ENCODE assay signal across 15 cellular contexts in the genomic region with DNA sequence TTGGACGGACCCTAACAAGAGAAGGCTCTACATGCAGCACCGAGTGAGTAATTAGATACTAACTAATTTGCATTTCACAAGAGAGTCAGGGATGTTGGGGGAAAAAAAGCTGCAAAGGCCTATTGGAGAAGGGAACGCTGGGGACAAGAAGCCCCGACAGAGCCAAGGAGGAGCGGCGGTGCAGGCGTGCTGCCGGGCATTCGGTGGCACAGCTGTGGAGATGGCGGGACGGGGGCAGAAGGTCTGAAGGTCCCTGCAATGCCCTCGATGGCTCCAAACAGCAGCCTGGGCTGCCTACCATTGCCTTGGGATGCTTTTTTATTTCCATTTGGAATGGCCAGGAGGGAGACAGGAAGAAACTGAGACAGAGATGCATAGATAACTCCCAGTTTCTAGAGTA.
A peak's percentile ranks its signal among the peaks of the same experiment; 100 is the strongest.
DNase-seq lines count a peak whose midpoint lies in the region; ATAC-seq and TF ChIP-seq lines count a peak whose summit lies in the region.
"Had no signal": no experiment of that assay in that cellular context is flagged by ENCODE, and none has a peak within 500 bp of the region (broad histone marks: within the 10 kb centered on the region; RNA-seq: fewer than 3 reads in every experiment).

No MANE protein-coding gene starts in this region.

- no peak for TF ChIP-seq CTCF in endothelial cell (IDR thresholded peaks at IDR 0.05; ENCODE audit: unreplicated experiment)
- TF ChIP-seq CTCF in smooth muscle cell (IDR thresholded peaks at IDR 0.05; ENCODE audit: borderline replicate concordance, insufficient read depth, poor library complexity, severe bottlenecking): no peak

- no peak overlapping the region for H3K27ac ChIP-seq in trophoblast cell (ENCODE audit: low read depth, low read length)
- H3K27ac ChIP-seq in smooth muscle cell (ENCODE audit: low read depth): no peak overlapping the region
- H3K27ac ChIP-seq: 22Rv1, A549, C4-2B, HL-60 had no signal

- peaks cover 12% of the 10 kb centered on the region for H3K79me1 ChIP-seq in trophoblast cell (ENCODE audit: low read length)

- no CpG with 5 or more reads among the region's 12 CpGs for WGBS in trophoblast cell (ENCODE audit: extremely low coverage, insufficient coverage, insufficient read length)
- 86% methylated on average over 12 of the region's 12 CpGs for WGBS in smooth muscle cell (ENCODE audit: low lambda C conversion rate)

- no peak overlapping the region for H2BK120ac ChIP-seq in trophoblast cell (ENCODE audit: insufficient read depth, low read length, poor library complexity)

- H2BK5ac ChIP-seq in trophoblast cell (ENCODE audit: low read depth, low read length, poor library complexity): no peak overlapping the region

- H3K4me3 Mint-ChIP-seq in activated naive CD4-positive, alpha-beta T cell treated with anti-CD3 and anti-CD28 coated beads, Interleukin-2, amount 50 U/mL, for 24 hours: no peak overlapping the region
- peak overlapping the region; percentile 16 for H3K4me3 Mint-ChIP-seq in endothelial cell (ENCODE audit: unreplicated experiment)
- H3K4me3 Mint-ChIP-seq: CD4-positive, alpha-beta T cell had no signal

- H3K4me3 ChIP-seq in trophoblast cell (ENCODE audit: low read depth, low read length): no peak overlapping the region
- no peak overlapping the region for H3K4me3 ChIP-seq in smooth muscle cell
- H3K4me3 ChIP-seq: A549 had no signal

- no peaks in the 10 kb centered on the region for H3K79me2 ChIP-seq in trophoblast cell (ENCODE audit: control insufficient read depth, insufficient read depth, low read length, poor library complexity)
- no peaks in the 10 kb centered on the region for H3K79me2 ChIP-seq in smooth muscle cell (ENCODE audit: low read depth)

- no peaks in the 10 kb centered on the region for H3K4me1 Mint-ChIP-seq in activated naive CD4-positive, alpha-beta T cell treated with anti-CD3 and anti-CD28 coated beads, Interleukin-2, amount 50 U/mL, for 24 hours
- H3K4me1 Mint-ChIP-seq in endothelial cell (ENCODE audit: unreplicated experiment): peaks cover 16% of the 10 kb centered on the region

- peaks cover 7% of the 10 kb centered on the region for H3F3A ChIP-seq in smooth muscle cell (ENCODE audit: low read depth)

- no peak overlapping the region for H2AK5ac ChIP-seq in trophoblast cell (ENCODE audit: low read length)

- H3K18ac ChIP-seq in trophoblast cell (ENCODE audit: low read length): no peak overlapping the region

- no peaks in the 10 kb centered on the region for H4K20me1 ChIP-seq in smooth muscle cell (ENCODE audit: low read depth)

- DNase-seq in activated naive CD4-positive, alpha-beta T cell treated with anti-CD3 and anti-CD28 coated beads, Interleukin-2, amount 50 U/mL, for 72 hours (ENCODE audit: low spot score in 2 of 2): no peak
- DNase-seq in NCI-H526 (lab: John Stamatoyannopoulos, UW) (peak; percentile 32 to 68), endothelial cell (ENCODE audit: low spot score) (no peak), trophoblast cell (no peak), smooth muscle cell (lab: John Stamatoyannopoulos, UW; ENCODE audit: unreplicated experiment) (no peak)
- DNase-seq: AML-193; Caco-2; CD4-positive, alpha-beta T cell; HCEC 1CT had no signal

- H3K27me3 Mint-ChIP-seq in activated naive CD4-positive, alpha-beta T cell treated with anti-CD3 and anti-CD28 coated beads, Interleukin-2, amount 50 U/mL, for 24 hours: no peaks in the 10 kb centered on the region
- peaks cover 13% of the 10 kb centered on the region for H3K27me3 Mint-ChIP-seq in endothelial cell (ENCODE audit: unreplicated experiment)
- H3K27me3 Mint-ChIP-seq: CD4-positive, alpha-beta T cell had no signal

- no peak overlapping the region for H2BK12ac ChIP-seq in trophoblast cell (ENCODE audit: low read length)

- no peaks in the 10 kb centered on the region for H3K9me3 Mint-ChIP-seq in activated naive CD4-positive, alpha-beta T cell treated with anti-CD3 and anti-CD28 coated beads, Interleukin-2, amount 50 U/mL, for 24 hours
- H3K9me3 Mint-ChIP-seq in activated naive CD4-positive, alpha-beta T cell treated with anti-CD3 and anti-CD28 coated beads, Interleukin-2, amount 50 U/mL, for 72 hours: peaks cover 4 to 6% of the 10 kb centered on the region in 2 donors
- no peaks in the 10 kb centered on the region for H3K9me3 Mint-ChIP-seq in endothelial cell (ENCODE audit: unreplicated experiment)
- H3K9me3 Mint-ChIP-seq: CD4-positive, alpha-beta T cell had no signal

- no peaks in the 10 kb centered on the region for H3K27me3 ChIP-seq in trophoblast cell (ENCODE audit: insufficient read depth, low read length)
- no peaks in the 10 kb centered on the region for H3K27me3 ChIP-seq in smooth muscle cell (ENCODE audit: low read depth)

- H2AFZ ChIP-seq in trophoblast cell (ENCODE audit: insufficient read depth, low read length, poor library complexity) (no peak overlapping the region), smooth muscle cell (ENCODE audit: low read depth) (no peak overlapping the region)

- H3K14ac ChIP-seq in trophoblast cell (ENCODE audit: low read length): no peak overlapping the region

- H3K36me3 Mint-ChIP-seq in activated naive CD4-positive, alpha-beta T cell treated with anti-CD3 and anti-CD28 coated beads, Interleukin-2, amount 50 U/mL, for 24 hours: peaks cover 2% of the 10 kb centered on the region
- peaks cover 0 to 5% of the 10 kb centered on the region in 2 donors for H3K36me3 Mint-ChIP-seq in activated naive CD4-positive, alpha-beta T cell treated with anti-CD3 and anti-CD28 coated beads, Interleukin-2, amount 50 U/mL, for 72 hours
- peaks cover 4% of the 10 kb centered on the region for H3K36me3 Mint-ChIP-seq in endothelial cell (ENCODE audit: low read depth, unreplicated experiment)

- no peak overlapping the region for H4K12ac ChIP-seq in trophoblast cell (ENCODE audit: low read depth, low read length)

- H3K9me3 ChIP-seq in trophoblast cell (ENCODE audit: insufficient read depth, low read depth, low read length): peaks cover 4% of the 10 kb centered on the region
- H3K9me3 ChIP-seq in smooth muscle cell (replicated peaks; ENCODE audit: low read depth): no peaks in the 10 kb centered on the region

- H3K9ac ChIP-seq in trophoblast cell (ENCODE audit: low read length): no peak overlapping the region
- H3K9ac ChIP-seq in smooth muscle cell (ENCODE audit: low read depth): no peak overlapping the region

- no peak overlapping the region for H3K4ac ChIP-seq in trophoblast cell (ENCODE audit: low read depth, low read length)

- H3K23ac ChIP-seq in trophoblast cell (ENCODE audit: low read length): no peak overlapping the region

- peak overlapping the region; percentile 63 for H3K27ac Mint-ChIP-seq in activated naive CD4-positive, alpha-beta T cell treated with anti-CD3 and anti-CD28 coated beads, Interleukin-2, amount 50 U/mL, for 24 hours
- H3K27ac Mint-ChIP-seq in activated naive CD4-positive, alpha-beta T cell treated with anti-CD3 and anti-CD28 coated beads, Interleukin-2, amount 50 U/mL, for 72 hours: peak overlapping the region in 1 of 2 donors; percentile 7
- H3K27ac Mint-ChIP-seq in endothelial cell (ENCODE audit: unreplicated experiment): no peak overlapping the region
- H3K27ac Mint-ChIP-seq: CD4-positive, alpha-beta T cell had no signal

- H3K36me3 ChIP-seq in trophoblast cell (ENCODE audit: control insufficient read depth in 1 of 2, insufficient read depth in 2 of 2, low read length in 2 of 2) (no peaks in the 10 kb centered on the region), smooth muscle cell (ENCODE audit: low read depth) (no peaks in the 10 kb centered on the region)

- H4K8ac ChIP-seq in trophoblast cell (ENCODE audit: low read depth, low read length): no peak overlapping the region

- no peak for ATAC-seq in activated naive CD4-positive, alpha-beta T cell treated with anti-CD3 and anti-CD28 coated beads, Interleukin-2, amount 50 U/mL, for 72 hours
- no peak for ATAC-seq in GM18873 (IDR thresholded peaks at IDR 0.05; ENCODE audit: low FRiP score, unreplicated experiment)
- ATAC-seq: A549 had no signal

- no peak overlapping the region for H3K4me2 ChIP-seq in trophoblast cell (ENCODE audit: low read length)
- H3K4me2 ChIP-seq in smooth muscle cell: no peak overlapping the region
- H3K4me2 ChIP-seq: A549 had no signal

- H4K91ac ChIP-seq in trophoblast cell (ENCODE audit: low read depth, low read length): peak overlapping the region; percentile 33

- H3K4me1 ChIP-seq in trophoblast cell (ENCODE audit: control insufficient read depth in 1 of 2, insufficient read depth in 2 of 2, low read length in 2 of 2) (peaks cover 38 to 41% of the 10 kb centered on the region in 2 experiments), smooth muscle cell (ENCODE audit: low read depth) (peaks cover 17% of the 10 kb centered on the region)
- H3K4me1 ChIP-seq: A549 had no signal

Comparison
In these comparisons a context has a peak if more than half of its experiments do, and no peak if none do; other contexts are left out.
1. DNase-seq: peak in NCI-H526 (2 of 2); none in activated naive CD4-positive, alpha-beta T cell treated with anti-CD3 and anti-CD28 coated beads, Interleukin-2, amount 50 U/mL, for 72 hours (0 of 2), endothelial cell (single experiment), trophoblast cell (0 of 2) and smooth muscle cell (single experiment).